In genomic region chr2:215003001-215003400, GRCh38 we compare ENCODE assay signal across 1 cellular context.
TF ChIP-seq lines count a peak whose summit lies in the region.

No MANE protein-coding gene starts in this region.

TF ChIP-seq in GM12878, 131 proteins besides CTCF, POLR2A, EP300 and RAD21 (continued from another document):
- no peak for TF ChIP-seq ZBTB40 (IDR thresholded peaks at IDR 0.05; ENCODE audit: borderline replicate concordance)
- no peak for TF ChIP-seq E4F1 (IDR thresholded peaks at IDR 0.05; ENCODE audit: borderline replicate concordance, partially characterized antibody)
- no peak for TF ChIP-seq KDM1A (IDR thresholded peaks at IDR 0.05; ENCODE audit: borderline replicate concordance)
- no peak for TF ChIP-seq TAF1 (IDR thresholded peaks at IDR 0.05; ENCODE audit: borderline replicate concordance, low read depth, low read length)
- TF ChIP-seq MAX (IDR thresholded peaks at IDR 0.05; ENCODE audit: low read depth, low read length): no peak
